In the genomic region with DNA sequence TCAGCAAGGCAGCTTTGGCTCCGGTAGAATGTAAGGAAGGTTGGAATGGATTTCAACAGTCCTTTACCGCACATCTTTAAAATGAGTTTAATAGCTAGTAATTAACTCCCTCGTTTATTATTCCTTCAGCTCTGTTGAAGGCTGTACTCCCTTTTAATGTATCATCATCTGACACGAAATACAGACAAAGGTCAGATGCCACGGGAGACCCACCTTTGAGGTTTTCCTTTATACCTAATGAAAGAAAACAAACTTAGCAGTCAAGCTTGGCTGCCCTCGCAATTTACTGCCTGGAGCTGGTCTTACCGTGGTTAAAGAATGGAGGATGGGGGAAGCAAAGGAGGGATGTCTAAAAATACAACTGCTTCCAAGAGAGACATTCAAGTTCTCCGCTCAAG, we compare ENCODE assay signal across 12 cellular contexts. TPM values are rescaled to one million over a fixed set of nuclear protein-coding genes. Genes with fewer than 3 reads are reported as not detected.
DNase-seq lines count a peak whose midpoint lies in the region; ATAC-seq, FAIRE-seq and TF ChIP-seq lines count a peak whose summit lies in the region.
"Had no signal": no experiment of that assay in that cellular context is flagged by ENCODE, and none has a peak within 500 bp of the region (broad histone marks: within the 10 kb centered on the region; RNA-seq: fewer than 3 reads in every experiment).

No MANE protein-coding gene starts in this region.

- no peak overlapping the region for H3K27ac ChIP-seq in left ventricle myocardium inferior (replicated peaks)
- H3K27ac ChIP-seq in cingulate gyrus (ENCODE audit: low read depth, low read length) = peak overlapping the region; percentile 41
- no peak overlapping the region for H3K27ac ChIP-seq in muscle layer of duodenum (ENCODE audit: low read length)
- H3K27ac ChIP-seq: C4-2B had no signal

- H3K4me3 Mint-ChIP-seq in type B pancreatic cell = peak overlapping the region; percentile 90

- ATAC-seq in left ventricle myocardium superior (no peak), HG02588 (IDR thresholded peaks at IDR 0.05; ENCODE audit: unreplicated experiment) (no peak)
- ATAC-seq: GM12878 had no signal

- intact Hi-C loops in left ventricle myocardium inferior (cut with micrococcal nuclease) = no loop called here
- intact Hi-C loops in left ventricle myocardium superior (cut with micrococcal nuclease) = no loop called here

- peaks cover 63% of the 10 kb centered on the region for H3K27me3 Mint-ChIP-seq in type B pancreatic cell

- H3K9me3 Mint-ChIP-seq in type B pancreatic cell = no peaks in the 10 kb centered on the region

- H3K9me3 ChIP-seq in left ventricle myocardium inferior (replicated peaks) (no peaks in the 10 kb centered on the region), muscle layer of duodenum (ENCODE audit: control insufficient read depth in 1 of 2, low read length in 2 of 2) (no peaks in the 10 kb centered on the region)

- TF ChIP-seq POLR2A in GM12891 (IDR thresholded peaks at IDR 0.05; ENCODE audit: low read depth, low read length) = no peak

- DNase-seq in left ventricle myocardium inferior = no peak
- no peak for DNase-seq in left ventricle myocardium superior
- DNase-seq in type B pancreatic cell (ENCODE audit: extremely low spot score, unreplicated experiment) = no peak
- DNase-seq in DMS153 (lab: John Stamatoyannopoulos, UW) = no peak
- DNase-seq in GM12891 (ENCODE audit: insufficient read length, low spot score) = no peak

- H3K4me1 ChIP-seq in left ventricle myocardium inferior (peaks cover 28% of the 10 kb centered on the region), muscle layer of duodenum (ENCODE audit: control insufficient read depth in 1 of 2, insufficient read depth in 2 of 2, low read length in 2 of 2) (peaks cover 0 to 29% of the 10 kb centered on the region in 2 donors)

- H3K36me3 Mint-ChIP-seq in type B pancreatic cell = peaks cover 12% of the 10 kb centered on the region

- H3K27ac Mint-ChIP-seq in type B pancreatic cell = peak overlapping the region; percentile 85

- H3K27me3 ChIP-seq in left ventricle myocardium inferior (ENCODE audit: low read depth) (peaks cover 100% of the 10 kb centered on the region), muscle layer of duodenum (ENCODE audit: low read depth, low read length) (peaks cover 42% of the 10 kb centered on the region)

- no peak for FAIRE-seq in GM12891 (lab: Jason Lieb, UNC)
- FAIRE-seq: GM12878, keratinocyte, TTC549 had no signal

- peak overlapping the region; percentile 64 for H3K4me3 ChIP-seq in left ventricle myocardium inferior
- peak overlapping the region; percentile 12 to 60 for H3K4me3 ChIP-seq in muscle layer of duodenum (ENCODE audit: low read depth in 1 of 2, low read length in 2 of 2)
- H3K4me3 ChIP-seq: GM12878 had no signal

- H3K36me3 ChIP-seq in left ventricle myocardium inferior (no peaks in the 10 kb centered on the region), muscle layer of duodenum (ENCODE audit: control insufficient read depth in 1 of 2, insufficient read depth in 2 of 2, low read length in 2 of 2) (no peaks in the 10 kb centered on the region)

- H3K4me1 Mint-ChIP-seq in type B pancreatic cell (ENCODE audit: unreplicated experiment) = peaks cover 25% of the 10 kb centered on the region

- no peak for TF ChIP-seq CTCF in left ventricle myocardium inferior (IDR thresholded peaks at IDR 0.05; ENCODE audit: borderline replicate concordance)
- TF ChIP-seq CTCF in type B pancreatic cell (conservative IDR thresholded peaks at IDR 0.05) = no peak

TF ChIP-seq in GM12891, 5 proteins besides CTCF, POLR2A, EP300 and RAD21:
- no peak for TF ChIP-seq PAX5 (IDR thresholded peaks at IDR 0.05; ENCODE audit: insufficient read depth, low read length, severe bottlenecking)
- TF ChIP-seq SPI1 (IDR thresholded peaks at IDR 0.05; ENCODE audit: low read depth, low read length) = no peak
- TF ChIP-seq POU2F2 (IDR thresholded peaks at IDR 0.05; ENCODE audit: low read depth, low read length) = no peak
- TF ChIP-seq POLR2AphosphoS5 (IDR thresholded peaks at IDR 0.05; ENCODE audit: low read depth, low read length) = no peak
- TF ChIP-seq TAF1 (IDR thresholded peaks at IDR 0.05; ENCODE audit: low read depth, low read length) = no peak

RNA-seq across cellular contexts. Expression of gene TMEM200C, which starts 1.1 kb away (rescaled TPM):
- 0.96 TPM for total RNA-seq in left ventricle myocardium inferior
- total RNA-seq in left ventricle myocardium superior = 0.32 TPM
- 3.0 and 26.1 TPM in 2 replicates for total RNA-seq in type B pancreatic cell (ENCODE audit: low replicate concordance)
- polyA plus RNA-seq in GM12891 (2012; ENCODE audit: low read depth, missing spikeins) = not detected
- total RNA-seq: GM12878 had no signal
- polyA plus RNA-seq: GM12878, keratinocyte had no signal
